9 cellular contexts compared by ENCODE assay signal in genomic region chr6:4253604-4254211, GRCh38.
A peak's percentile ranks its signal among the peaks of the same experiment; 100 is the strongest.
DNase-seq lines count a peak whose midpoint lies in the region; ATAC-seq and TF ChIP-seq lines count a peak whose summit lies in the region.
"Had no signal": no experiment of that assay in that cellular context is flagged by ENCODE, and none has a peak within 500 bp of the region (broad histone marks: within the 10 kb centered on the region; RNA-seq: fewer than 3 reads in every experiment).

No MANE protein-coding gene starts in this region.

- no peak overlapping the region for H3K27ac Mint-ChIP-seq in CD4-positive, alpha-beta memory T cell
- H3K27ac Mint-ChIP-seq in naive thymus-derived CD8-positive, alpha-beta T cell = no peak overlapping the region
- H3K27ac Mint-ChIP-seq: activated naive CD4-positive, alpha-beta T cell treated with anti-CD3 and anti-CD28 coated beads, Interleukin-2, amount 50 U/mL, for 24 hours had no signal

- peak in 1 of 2 donors; percentile 42 for TF ChIP-seq RAD21 in liver (IDR thresholded peaks at IDR 0.05)

- no peak overlapping the region for H3K4me3 Mint-ChIP-seq in CD4-positive, alpha-beta memory T cell
- H3K4me3 Mint-ChIP-seq in naive thymus-derived CD8-positive, alpha-beta T cell = no peak overlapping the region
- H3K4me3 Mint-ChIP-seq: activated naive CD4-positive, alpha-beta T cell treated with anti-CD3 and anti-CD28 coated beads, Interleukin-2, amount 50 U/mL, for 24 hours had no signal

- no peaks in the 10 kb centered on the region for H3K9me3 ChIP-seq in liver (ENCODE audit: control insufficient read depth in 4 of 4, low read length in 3 of 4)
- no peaks in the 10 kb centered on the region for H3K9me3 ChIP-seq in effector memory CD4-positive, alpha-beta T cell (ENCODE audit: control insufficient read depth, low read length)
- H3K9me3 ChIP-seq in CD4-positive, alpha-beta memory T cell (ENCODE audit: control insufficient read depth in 1 of 2, low read length in 2 of 2) = no peaks in the 10 kb centered on the region

- intact Hi-C loops in CD4-positive, alpha-beta memory T cell (cut with micrococcal nuclease) = no loop called here

- WGBS in liver = 49% methylated on average over 5 of the region's 5 CpGs

- no peaks in the 10 kb centered on the region for H3K36me3 ChIP-seq in liver (ENCODE audit: control insufficient read depth in 4 of 4, insufficient read depth in 3 of 4, low read depth in 1 of 4, low read length in 3 of 4)
- no peaks in the 10 kb centered on the region for H3K36me3 ChIP-seq in effector memory CD4-positive, alpha-beta T cell (ENCODE audit: control insufficient read depth, insufficient read depth, low read length)
- H3K36me3 ChIP-seq in CD4-positive, alpha-beta memory T cell (ENCODE audit: insufficient read depth, low read length) = no peaks in the 10 kb centered on the region

- in situ Hi-C loops in T47D (cut with HindIII; ENCODE audit: low pct_unique_long_range_greater_than_20kb, low sequenced_read_pairs) = no loop called here

- peaks cover 0 to 9% (median 2%) of the 10 kb centered on the region in 8 donors for H3K9me3 Mint-ChIP-seq in CD4-positive, alpha-beta memory T cell
- peaks cover 0 to 17% (median 3%) of the 10 kb centered on the region in 9 donors for H3K9me3 Mint-ChIP-seq in naive thymus-derived CD8-positive, alpha-beta T cell

- no peak for ATAC-seq in naive thymus-derived CD8-positive, alpha-beta T cell

- peak; percentile 35 for DNase-seq in HT-29 (ENCODE audit: low spot score)
- peak; percentile 22 to 76 for DNase-seq in T47D (ENCODE audit: low read depth in 1 of 2, low spot score in 1 of 2)
- no peak for DNase-seq in effector memory CD4-positive, alpha-beta T cell
- no peak for DNase-seq in CD4-positive, alpha-beta memory T cell
- no peak for DNase-seq in naive thymus-derived CD8-positive, alpha-beta T cell
- DNase-seq in activated naive CD4-positive, alpha-beta T cell treated with Interleukin-2 at 50 U/mL for 16 hours = no peak

- TF ChIP-seq CTCF in 22Rv1 (IDR thresholded peaks at IDR 0.05) = peak; percentile 80
- TF ChIP-seq CTCF in liver (IDR thresholded peaks at IDR 0.05; ENCODE audit: low read depth, low read length, missing input control) = peak; percentile 24

- CTCF ChIA-PET in CD4-positive, alpha-beta memory T cell (lab: Charles Lee; ENCODE audit: partially characterized antibody) = no interaction called here

- no peak overlapping the region for H3K9ac ChIP-seq in liver (ENCODE audit: low read depth in 1 of 2, low read length in 2 of 2)

- POLR2A ChIA-PET in CD4-positive, alpha-beta memory T cell (lab: Charles Lee; ENCODE audit: partially characterized antibody) = no interaction called here
- POLR2A ChIA-PET in naive thymus-derived CD8-positive, alpha-beta T cell (lab: Charles Lee) = no interaction called here

- no peaks in the 10 kb centered on the region for H3K27me3 ChIP-seq in liver (ENCODE audit: control insufficient read depth in 4 of 4, insufficient read depth in 4 of 4, low read length in 3 of 4)
- no peaks in the 10 kb centered on the region for H3K27me3 ChIP-seq in effector memory CD4-positive, alpha-beta T cell (replicated peaks; ENCODE audit: control insufficient read depth, insufficient read depth, low read length, poor library complexity, severe bottlenecking)
- no peaks in the 10 kb centered on the region for H3K27me3 ChIP-seq in CD4-positive, alpha-beta memory T cell (ENCODE audit: insufficient read depth, low read length)

- H3K27ac ChIP-seq in 22Rv1 (no peak overlapping the region), liver (ENCODE audit: low read depth in 1 of 2, low read length in 2 of 2) (no peak overlapping the region)
- H3K27ac ChIP-seq in effector memory CD4-positive, alpha-beta T cell (ENCODE audit: insufficient read depth, low read length, poor library complexity, severe bottlenecking) = no peak overlapping the region
- no peak overlapping the region for H3K27ac ChIP-seq in CD4-positive, alpha-beta memory T cell (ENCODE audit: low read depth, low read length)

- H3K36me3 Mint-ChIP-seq in CD4-positive, alpha-beta memory T cell = no peaks in the 10 kb centered on the region
- H3K36me3 Mint-ChIP-seq in naive thymus-derived CD8-positive, alpha-beta T cell = no peaks in the 10 kb centered on the region

- peaks cover 9% of the 10 kb centered on the region in 2 donors for H3K27me3 Mint-ChIP-seq in CD4-positive, alpha-beta memory T cell
- peaks cover 0 to 13% (median 10%) of the 10 kb centered on the region in 5 donors for H3K27me3 Mint-ChIP-seq in naive thymus-derived CD8-positive, alpha-beta T cell

- no peaks in the 10 kb centered on the region for H3K4me1 ChIP-seq in liver (ENCODE audit: control insufficient read depth in 4 of 4, insufficient read depth in 4 of 4, low read length in 3 of 4)
- H3K4me1 ChIP-seq in effector memory CD4-positive, alpha-beta T cell (ENCODE audit: control insufficient read depth, insufficient read depth, low read length, poor library complexity, severe bottlenecking) = no peaks in the 10 kb centered on the region
- H3K4me1 ChIP-seq in CD4-positive, alpha-beta memory T cell (ENCODE audit: insufficient read depth, low read length) = no peaks in the 10 kb centered on the region

- no peak overlapping the region for H3K4me3 ChIP-seq in liver (ENCODE audit: low read depth in 1 of 3, low read length in 3 of 3)
- H3K4me3 ChIP-seq in effector memory CD4-positive, alpha-beta T cell (ENCODE audit: insufficient read depth, low read depth, low read length, poor library complexity, severe bottlenecking) = no peak overlapping the region
- no peak overlapping the region for H3K4me3 ChIP-seq in CD4-positive, alpha-beta memory T cell (ENCODE audit: low read length in 2 of 2)

- no peaks in the 10 kb centered on the region for H3K4me1 Mint-ChIP-seq in CD4-positive, alpha-beta memory T cell
- no peaks in the 10 kb centered on the region for H3K4me1 Mint-ChIP-seq in naive thymus-derived CD8-positive, alpha-beta T cell
- H3K4me1 Mint-ChIP-seq: activated naive CD4-positive, alpha-beta T cell treated with anti-CD3 and anti-CD28 coated beads, Interleukin-2, amount 50 U/mL, for 24 hours had no signal

TF ChIP-seq in liver, 16 proteins besides CTCF, POLR2A, EP300 and RAD21:
- TF ChIP-seq HNF4G (IDR thresholded peaks at IDR 0.05) (no peak), GABPA (IDR thresholded peaks at IDR 0.05 in 1 of 2, conservative IDR thresholded peaks at IDR 0.05 in 1 of 2) (no peak), MAX (IDR thresholded peaks at IDR 0.05) (no peak), YY1 (IDR thresholded peaks at IDR 0.05) (no peak), ZBTB33 (IDR thresholded peaks at IDR 0.05) (no peak), NR2F2 (IDR thresholded peaks at IDR 0.05) (no peak), TAF1 (conservative IDR thresholded peaks at IDR 0.05) (no peak), JUND (IDR thresholded peaks at IDR 0.05) (no peak), HNF4A (conservative IDR thresholded peaks at IDR 0.05) (no peak), REST (IDR thresholded peaks at IDR 0.05) (no peak), SP1 (IDR thresholded peaks at IDR 0.05) (no peak), ATF3 (IDR thresholded peaks at IDR 0.05) (no peak), RXRA (IDR thresholded peaks at IDR 0.05) (no peak), EGR1 (IDR thresholded peaks at IDR 0.05; ENCODE audit: low read depth in 2 of 2) (no peak), FOXA2 (IDR thresholded peaks at IDR 0.05) (no peak), FOXA1 (IDR thresholded peaks at IDR 0.05) (no peak)

Comparison
In these comparisons a context has a peak if more than half of its experiments do, and no peak if none do; other contexts are left out.
1. DNase-seq: peak in HT-29 (single experiment) and T47D (2 of 2); none in effector memory CD4-positive, alpha-beta T cell (0 of 3), CD4-positive, alpha-beta memory T cell (0 of 5), naive thymus-derived CD8-positive, alpha-beta T cell (0 of 10) and activated naive CD4-positive, alpha-beta T cell treated with Interleukin-2 at 50 U/mL for 16 hours (single experiment).